10 cellular contexts compared by ENCODE assay signal in the genomic region with DNA sequence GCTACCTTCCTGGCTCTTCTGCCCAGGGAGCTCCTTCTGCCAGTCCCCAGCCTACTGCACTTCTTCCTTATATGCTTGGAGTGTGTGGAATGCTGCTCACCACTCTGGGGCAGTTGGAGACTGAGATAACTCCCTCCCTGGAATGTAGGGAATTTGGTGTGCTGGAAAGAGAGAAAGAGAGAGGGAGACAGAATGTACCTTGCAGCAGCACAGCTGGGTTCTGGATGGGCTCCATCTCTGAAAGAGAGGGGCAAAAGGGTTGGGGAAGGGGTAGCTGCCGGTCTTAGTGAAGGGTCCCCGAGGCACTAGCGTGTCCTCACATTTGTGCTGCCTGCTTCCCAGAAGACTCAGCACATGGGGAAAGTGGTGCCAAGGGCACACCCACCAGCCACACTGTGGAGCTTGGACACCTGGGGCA. TPM values are rescaled to one million over a fixed set of nuclear protein-coding genes. Genes with fewer than 3 reads are reported as not detected.
DNase-seq lines count a peak whose midpoint lies in the region; ATAC-seq and TF ChIP-seq lines count a peak whose summit lies in the region.
"Had no signal": no experiment of that assay in that cellular context is flagged by ENCODE, and none has a peak within 500 bp of the region (broad histone marks: within the 10 kb centered on the region; RNA-seq: fewer than 3 reads in every experiment).

No MANE protein-coding gene starts in this region.

- H3K4me3 ChIP-seq in mesendoderm (ENCODE audit: low read length) (no peak overlapping the region), prostate gland (no peak overlapping the region)

- no peak for ATAC-seq in HG02938 (IDR thresholded peaks at IDR 0.05; ENCODE audit: unreplicated experiment)

- H3K36me3 ChIP-seq in mesendoderm (ENCODE audit: control insufficient read depth, insufficient read depth, low read length) (no peaks in the 10 kb centered on the region), prostate gland (no peaks in the 10 kb centered on the region)

- H2BK120ac ChIP-seq in mesendoderm (ENCODE audit: low read depth, low read length): no peak overlapping the region

- H3K4me2 ChIP-seq in mesendoderm (ENCODE audit: low read length): no peak overlapping the region

- H3K4me1 ChIP-seq in mesendoderm (ENCODE audit: control insufficient read depth, low read depth, low read length): peaks cover 16% of the 10 kb centered on the region
- H3K4me1 ChIP-seq in prostate gland (replicated peaks): no peaks in the 10 kb centered on the region

- H4K8ac ChIP-seq in mesendoderm (ENCODE audit: low read depth, low read length): no peak overlapping the region

- peak overlapping the region; percentile 43 for H2AK5ac ChIP-seq in mesendoderm (ENCODE audit: low read length)

- no peak overlapping the region for H3K4ac ChIP-seq in mesendoderm (ENCODE audit: low read depth, low read length)

- H3K56ac ChIP-seq in mesendoderm (ENCODE audit: low read length): peak overlapping the region; percentile 68

- H3K9me3 ChIP-seq in prostate gland: no peaks in the 10 kb centered on the region

- H3K79me2 ChIP-seq in mesendoderm (ENCODE audit: control insufficient read depth, insufficient read depth, low read length): no peaks in the 10 kb centered on the region

- peak; percentile 33 for TF ChIP-seq RAD21 in Ishikawa (IDR thresholded peaks at IDR 0.05; ENCODE audit: low read depth)

- H3K27ac ChIP-seq in mesendoderm (ENCODE audit: low read depth, low read length) (peak overlapping the region; percentile 34), prostate gland (no peak overlapping the region)

- no peak for TF ChIP-seq CTCF in prostate gland (IDR thresholded peaks at IDR 0.05)

- no CpG with 5 or more reads among the region's 3 CpGs for WGBS in mesendoderm (ENCODE audit: extremely low coverage, insufficient coverage, low lambda C conversion rate)
- 75% methylated on average over 3 of the region's 3 CpGs for WGBS in prostate gland

- peak overlapping the region; percentile 32 for H3K18ac ChIP-seq in mesendoderm (ENCODE audit: low read length)

- H3K27me3 ChIP-seq in mesendoderm (ENCODE audit: insufficient read depth, low read length, poor library complexity) (no peaks in the 10 kb centered on the region), prostate gland (replicated peaks; ENCODE audit: insufficient read depth) (no peaks in the 10 kb centered on the region)

- H3K9ac ChIP-seq in mesendoderm (ENCODE audit: low read length): no peak overlapping the region

- H2BK15ac ChIP-seq in mesendoderm (replicated peaks; ENCODE audit: low read depth): no peak overlapping the region

- peak overlapping the region; percentile 84 for H2BK5ac ChIP-seq in mesendoderm (ENCODE audit: low read length)

- no peak overlapping the region for H4K5ac ChIP-seq in mesendoderm (ENCODE audit: low read length)

- peak; percentile 60 for DNase-seq in AG08396 (ENCODE audit: low spot score)
- peak; percentile 53 for DNase-seq in cerebellar cortex (ENCODE audit: low spot score)
- DNase-seq in mesendoderm: peak; percentile 98
- no peak for DNase-seq in prostate gland (ENCODE audit: low spot score)
- no peak for DNase-seq in NCI-H82 treated with DMSO at 0.1 percent for 48 hours (lab: John Stamatoyannopoulos, UW; ENCODE audit: unreplicated experiment)
- no peak for DNase-seq in NCI-H748 treated with DMSO at 0.1 percent for 48 hours (lab: John Stamatoyannopoulos, UW)
- DNase-seq: activated B cell treated with CpG ODN at 0.5 μM for 24 hours, activated gamma-delta T cell had no signal

- intact Hi-C loops in prostate gland (cut with DNase I): no loop called here

- TF ChIP-seq EP300 in Ishikawa (IDR thresholded peaks at IDR 0.05; ENCODE audit: borderline replicate concordance): no peak

- no peak overlapping the region for H3K23ac ChIP-seq in mesendoderm (ENCODE audit: low read length)

- TF ChIP-seq POLR2A in prostate gland (IDR thresholded peaks at IDR 0.05): no peak

- H3K79me1 ChIP-seq in mesendoderm (ENCODE audit: low read length): no peaks in the 10 kb centered on the region

TF ChIP-seq in Ishikawa, 13 proteins besides CTCF, POLR2A, EP300 and RAD21:
- TF ChIP-seq NFIC (IDR thresholded peaks at IDR 0.05): no peak
- TF ChIP-seq TEAD4 (IDR thresholded peaks at IDR 0.05): peak; percentile 98
TF ChIP-seq in Ishikawa: peak in this region for 1.

RNA-seq across cellular contexts. Expression of gene DDR1, which starts 40.2 kb away (rescaled TPM):
- 59.0 TPM for polyA plus RNA-seq in mesendoderm (2013, experiment 1 of 2)
- polyA plus RNA-seq in mesendoderm (2013, experiment 2 of 2): 57.2 TPM
- 100 to 1,000 TPM; 178 to 182 TPM for total RNA-seq in prostate gland

Comparison
In these comparisons a context has a peak if more than half of its experiments do, and no peak if none do; other contexts are left out.
1. DNase-seq: peak in AG08396 (single experiment), cerebellar cortex (single experiment) and mesendoderm (single experiment); none in prostate gland (single experiment), NCI-H82 treated with DMSO at 0.1 percent for 48 hours (single experiment) and NCI-H748 treated with DMSO at 0.1 percent for 48 hours (single experiment).